ENCODE assay signal across 9 cellular contexts in genomic region chr17:72602517-72603345, GRCh38.
DNase-seq lines count a peak whose midpoint lies in the region; ATAC-seq and TF ChIP-seq lines count a peak whose summit lies in the region.
"Had no signal": no experiment of that assay in that cellular context is flagged by ENCODE, and none has a peak within 500 bp of the region (broad histone marks: within the 10 kb centered on the region; RNA-seq: fewer than 3 reads in every experiment).

No MANE protein-coding gene starts in this region.

- TF ChIP-seq CTCF in testis (IDR thresholded peaks at IDR 0.05) (no peak), thyroid gland (IDR thresholded peaks at IDR 0.05) (no peak)

- ATAC-seq in HG03439 (IDR thresholded peaks at IDR 0.05; ENCODE audit: unreplicated experiment) = no peak
- ATAC-seq in GM21737 (IDR thresholded peaks at IDR 0.05; ENCODE audit: unreplicated experiment) = no peak
- ATAC-seq: left lobe of liver had no signal

- H3K4me3 ChIP-seq in esophagus (ENCODE audit: low read depth in 1 of 2, low read length in 2 of 2) = peak overlapping the region in 1 of 2 donors; percentile 15
- H3K4me3 ChIP-seq in testis = no peak overlapping the region
- no peak overlapping the region for H3K4me3 ChIP-seq in thyroid gland (replicated peaks in 1 of 3)

- peak; percentile 57 for DNase-seq in DMS53 (lab: John Stamatoyannopoulos, UW)
- DNase-seq in DMS53 treated with DMSO at 0.1 percent for 48 hours (lab: John Stamatoyannopoulos, UW; ENCODE audit: unreplicated experiment) = no peak
- DNase-seq in NCI-H2227 treated with DMSO at 0.1 percent for 48 hours (lab: John Stamatoyannopoulos, UW) = peak; percentile 38
- peak; percentile 88 for DNase-seq in testis
- no peak for DNase-seq in thyroid gland

- intact Hi-C loops in testis (cut with DNase I; ENCODE audit: low total_unique reads) = no loop called here
- intact Hi-C loops in thyroid gland (cut with DNase I) = no loop called here

- H3K27me3 ChIP-seq in esophagus (ENCODE audit: control insufficient read depth in 1 of 2, insufficient read depth in 2 of 2, low read length in 2 of 2) (no peaks in the 10 kb centered on the region), testis (no peaks in the 10 kb centered on the region), thyroid gland (no peaks in the 10 kb centered on the region)

- H3K27ac ChIP-seq in esophagus (ENCODE audit: low read depth in 2 of 2, low read length in 1 of 2) (peak overlapping the region; percentile 40 to 87), testis (peak overlapping the region; percentile 47 to 70), thyroid gland (no peak overlapping the region)

- H3K36me3 ChIP-seq in esophagus (ENCODE audit: control insufficient read depth in 2 of 2, insufficient read depth in 2 of 2, low read length in 1 of 2) (no peaks in the 10 kb centered on the region), testis (ENCODE audit: low read depth, missing control alignments) (no peaks in the 10 kb centered on the region), thyroid gland (no peaks in the 10 kb centered on the region)

- WGBS in esophagus, 2 donors = 35 to 39% methylated on average over 11 of the region's 11 CpGs
- 44% methylated on average over 11 of the region's 11 CpGs for WGBS in testis, 2 donors
- WGBS in thyroid gland, 2 donors = 41 to 45% methylated on average over 10 to 11 of the region's 11 CpGs

- no peak for TF ChIP-seq POLR2A in testis (IDR thresholded peaks at IDR 0.05)
- TF ChIP-seq POLR2A in thyroid gland (IDR thresholded peaks at IDR 0.05) = no peak

- no peaks in the 10 kb centered on the region for H3K9me3 ChIP-seq in esophagus (ENCODE audit: control insufficient read depth in 2 of 2, insufficient read depth in 1 of 2, low read depth in 1 of 2, low read length in 1 of 2)
- no peaks in the 10 kb centered on the region for H3K9me3 ChIP-seq in testis
- no peaks in the 10 kb centered on the region for H3K9me3 ChIP-seq in thyroid gland

- H3K4me1 ChIP-seq in esophagus (ENCODE audit: control insufficient read depth in 2 of 2, insufficient read depth in 2 of 2, low read length in 1 of 2) (peaks cover 0 to 6% of the 10 kb centered on the region in 2 donors), testis (peaks cover 12% of the 10 kb centered on the region), thyroid gland (no peaks in the 10 kb centered on the region)

Comparison
In these comparisons a context has a peak if more than half of its experiments do, and no peak if none do; other contexts are left out.
1. DNase-seq: peak in DMS53 (single experiment), NCI-H2227 treated with DMSO at 0.1 percent for 48 hours (single experiment) and testis (single experiment); none in DMS53 treated with DMSO at 0.1 percent for 48 hours (single experiment) and thyroid gland (0 of 2).
2. H3K27ac ChIP-seq: peak in esophagus (2 of 2) and testis (2 of 2); none in thyroid gland (0 of 3).